Comparison of ENCODE assay signal across 6 cellular contexts in genomic region chr3:58273362-58273761, GRCh38. TPM values are rescaled to one million over a fixed set of nuclear protein-coding genes. Genes with fewer than 3 reads are reported as not detected.
DNase-seq lines count a peak whose midpoint lies in the region; TF ChIP-seq lines count a peak whose summit lies in the region.
"Not testable (repeated sequence)": the region's sequence is repeated elsewhere in the genome, so short reads cannot be mapped to it uniquely, and the experiment has no call there.

No MANE protein-coding gene starts in this region.

- WGBS in SK-N-SH (ENCODE audit: low lambda C conversion rate), result 92% methylated on average over 3 of the region's 3 CpGs
- 85 to 96% (median 89%) methylated on average over 3 of the region's 3 CpGs for whole genome bisulfite sequencing in spleen, 5 donors

- H3K9me2 ChIP-seq in SK-N-SH, result not testable (repeated sequence)

- DNase-seq in CD1c-positive myeloid dendritic cell (ENCODE audit: extremely low spot score) (peak; percentile 9), colonic mucosa (peak; percentile 11)
- not testable (repeated sequence) for DNase-seq in SK-N-SH, spleen
- DNase-seq in activated naive CD4-positive, alpha-beta T cell treated with anti-CD3 and anti-CD28 coated beads, Interleukin-2, amount 10 ng/mL, durations not matched to agents 7 days and 5 days, result peak; percentile 13

- H3K27ac Mint-ChIP-seq in activated naive CD4-positive, alpha-beta T cell treated with anti-CD3 and anti-CD28 coated beads, Interleukin-2, amount 10 ng/mL, durations not matched to agents 7 days and 5 days, result not testable (repeated sequence)

- not testable (repeated sequence) for H3K4me3 Mint-ChIP-seq in activated naive CD4-positive, alpha-beta T cell treated with anti-CD3 and anti-CD28 coated beads, Interleukin-2, amount 10 ng/mL, durations not matched to agents 7 days and 5 days

- H3K9me3 Mint-ChIP-seq in activated naive CD4-positive, alpha-beta T cell treated with anti-CD3 and anti-CD28 coated beads, Interleukin-2, amount 10 ng/mL, durations not matched to agents 7 days and 5 days, result not testable (repeated sequence)

- H3K4me2 ChIP-seq in SK-N-SH, result 0 out of 2 replicates have a peak overlapping the region, but pooled peaks have one; percentile 58

- not testable (repeated sequence) for H3K36me3 Mint-ChIP-seq in activated naive CD4-positive, alpha-beta T cell treated with anti-CD3 and anti-CD28 coated beads, Interleukin-2, amount 10 ng/mL, durations not matched to agents 7 days and 5 days

- H3K4me1 ChIP-seq in HEK293 (ENCODE audit: control insufficient read depth, insufficient read depth, low read length); SK-N-SH (ENCODE audit: control insufficient read depth in 1 of 2, insufficient read depth in 2 of 2, low read depth in 1 of 2, low read length in 1 of 2); colonic mucosa: not testable (repeated sequence)
- H3K4me1 ChIP-seq in spleen, result peaks cover 0 to 33% (median 16%) of the 10 kb centered on the region in 6 donors

- not testable (repeated sequence) for H3K27ac ChIP-seq in HEK293 (ENCODE audit: extremely low read depth, low read depth, low read length); colonic mucosa
- peak overlapping the region in 1 of 2 experiments; percentile 89; a peak in 1 of 4 replicates for H3K27ac ChIP-seq in SK-N-SH (ENCODE audit: low read depth in 2 of 2, low read length in 1 of 2)
- H3K27ac ChIP-seq in spleen, result peak overlapping the region in 5 of 8 donors; percentile 16 to 69 (median 59)

- peaks cover 25% of the 10 kb centered on the region for H3F3A ChIP-seq in SK-N-SH (replicated peaks; ENCODE audit: insufficient read depth)

- POLR2A ChIA-PET in HEK293 (lab: Yijun Ruan, JAX); SK-N-SH (lab: Yijun Ruan, JAX): not testable (repeated sequence)

- H3K4me3 ChIP-seq in HEK293 (ENCODE audit: low read depth, low read length); SK-N-SH (ENCODE audit: low read depth in 2 of 2, low read length in 1 of 2); colonic mucosa; spleen: not testable (repeated sequence)

- TF ChIP-seq RAD21 in SK-N-SH (IDR thresholded peaks at IDR 0.05; ENCODE audit: low read length), result not testable (repeated sequence)

- not testable (repeated sequence) for H3K4me1 Mint-ChIP-seq in activated naive CD4-positive, alpha-beta T cell treated with anti-CD3 and anti-CD28 coated beads, Interleukin-2, amount 10 ng/mL, durations not matched to agents 7 days and 5 days

- not testable (repeated sequence) for H3K9me3 ChIP-seq in HEK293 (ENCODE audit: control insufficient read depth, insufficient read depth, low read depth, low read length); SK-N-SH; colonic mucosa; spleen

- H3K27me3 Mint-ChIP-seq in activated naive CD4-positive, alpha-beta T cell treated with anti-CD3 and anti-CD28 coated beads, Interleukin-2, amount 10 ng/mL, durations not matched to agents 7 days and 5 days, result not testable (repeated sequence)

- not testable (repeated sequence) for H2AFZ ChIP-seq in SK-N-SH (ENCODE audit: low read depth)

- TF ChIP-seq EP300 in SK-N-SH (IDR thresholded peaks at IDR 0.05; ENCODE audit: borderline replicate concordance in 1 of 2, low read depth in 1 of 2, low read length in 1 of 2), result not testable (repeated sequence)

- not testable (repeated sequence) for H3K27me3 ChIP-seq in SK-N-SH (ENCODE audit: insufficient read depth); colonic mucosa; spleen (replicated peaks in 1 of 7)

- CTCF ChIA-PET in HEK293 (lab: Yijun Ruan, JAX); activated naive CD4-positive, alpha-beta T cell treated with anti-CD3 and anti-CD28 coated beads, Interleukin-2, amount 10 ng/mL, durations not matched to agents 7 days and 5 days (lab: Charles Lee): not testable (repeated sequence)
- CTCF ChIA-PET in SK-N-SH (lab: Yijun Ruan, JAX), result interaction anchor here (2.0 kb wide), 1 partner anchor 27 kb away, joined by 5 read pairs; no protein-coding TSS in a partner anchor

- not testable (repeated sequence) for TF ChIP-seq CTCF in HEK293 (tag by site-specific recombination; IDR thresholded peaks at IDR 0.05); SK-N-SH (IDR thresholded peaks at IDR 0.05); colonic mucosa (IDR thresholded peaks at IDR 0.05); spleen (IDR thresholded peaks at IDR 0.05 in 8 of 11, conservative IDR thresholded peaks at IDR 0.05 in 3 of 11)

- H4K20me1 ChIP-seq in SK-N-SH (ENCODE audit: insufficient read depth), result not testable (repeated sequence)

- intact Hi-C loops in colonic mucosa (cut with DNase I); spleen (cut with DNase I; ENCODE audit: low total_unique reads): not testable (repeated sequence)

- not testable (repeated sequence) for TF ChIP-seq POLR2A in spleen (IDR thresholded peaks at IDR 0.05)

- not testable (repeated sequence) for H3K9ac ChIP-seq in SK-N-SH; colonic mucosa (ENCODE audit: low read depth in 2 of 2, low read length in 2 of 2)

- H3K79me2 ChIP-seq in SK-N-SH (ENCODE audit: insufficient read depth), result not testable (repeated sequence)

- H3K36me3 ChIP-seq in HEK293 (ENCODE audit: control insufficient read depth in 2 of 2, insufficient read depth in 1 of 2, low read length in 2 of 2) (peaks cover 0 to 11% of the 10 kb centered on the region in 2 experiments; a peak in 2 of 3 replicates), spleen (peaks cover 0 to 96% (median 48%) of the 10 kb centered on the region in 6 donors)
- not testable (repeated sequence) for H3K36me3 ChIP-seq in SK-N-SH (replicated peaks in 1 of 2; ENCODE audit: control insufficient read depth in 1 of 2, insufficient read depth in 2 of 2, low read length in 1 of 2); colonic mucosa

TF ChIP-seq in HEK293, 187 proteins besides CTCF, POLR2A, EP300 and RAD21:
- TF ChIP-seq ZNF146 (tag by site-specific recombination; IDR thresholded peaks at IDR 0.05), result peak; percentile 76
TF ChIP-seq in HEK293: peak in this region for 1; not testable (repeated sequence) for 186.

RNA-seq across cellular contexts. Expression of gene RPP14, which starts 32.7 kb away (rescaled TPM):
- polyA plus RNA-seq in SK-N-SH (2012; rRNA removed) (8.3 and 9.7 TPM in 2 replicates), spleen (10 to 100 TPM in 1 of 3 donors, 1 to 10 TPM in 2; 6.2 to 12.2 (median 7.1) TPM)
- 9.5 and 11.4 TPM in 2 replicates for polyA plus RNA-seq in SK-N-SH (2012; cell fraction: cytosol; rRNA removed)
- 5.6 and 9.6 TPM in 2 replicates for polyA plus RNA-seq in SK-N-SH (2012; cell fraction: nucleus; rRNA removed)
- total RNA-seq in colonic mucosa (10 to 100 TPM; 17.8 to 19.5 TPM), spleen (10 to 100 TPM; 13.3 to 21.3 (median 16.1) TPM)

RNA-seq across cellular contexts. Expression of gene HTD2, which starts 33.0 kb away (rescaled TPM):
- polyA plus RNA-seq in SK-N-SH (2012; rRNA removed) (3.0 and 5.2 TPM in 2 replicates), spleen (1 to 10 TPM; 2.3 to 5.6 (median 3.6) TPM)
- 5.1 and 6.3 TPM in 2 replicates for polyA plus RNA-seq in SK-N-SH (2012; cell fraction: cytosol; rRNA removed)
- polyA plus RNA-seq in SK-N-SH (2012; cell fraction: nucleus; rRNA removed), result 3.1 and 3.7 TPM in 2 replicates
- total RNA-seq in colonic mucosa (10 to 100 TPM in 1 of 2 donors, 1 to 10 TPM in 1; 9.6 to 13.6 TPM), spleen (10 to 100 TPM in 3 of 7 donors, 1 to 10 TPM in 4; 6.4 to 20.0 (median 8.7) TPM)

RNA-seq across cellular contexts. Expression of gene ABHD6, which starts 35.8 kb away (rescaled TPM):
- polyA plus RNA-seq in SK-N-SH (2012; rRNA removed), result 10.7 and 14.8 TPM in 2 replicates
- polyA plus RNA-seq in SK-N-SH (2012; cell fraction: cytosol; rRNA removed), result 10.0 and 11.4 TPM in 2 replicates
- 9.6 and 11.9 TPM in 2 replicates for polyA plus RNA-seq in SK-N-SH (2012; cell fraction: nucleus; rRNA removed)
- 10 to 100 TPM; 16.5 to 24.5 TPM for total RNA-seq in colonic mucosa
- 10 to 100 TPM; 42.9 to 79.9 (median 59.8) TPM for total RNA-seq in spleen
- 10 to 100 TPM; 17.2 to 39.3 (median 34.9) TPM for polyA plus RNA-seq in spleen

RNA-seq across cellular contexts. Expression of gene PXK, which starts 59.3 kb away (rescaled TPM):
- polyA plus RNA-seq in SK-N-SH (2012; rRNA removed) (8.4 and 9.3 TPM in 2 replicates), spleen (10 to 100 TPM; 19.3 to 25.3 (median 19.9) TPM)
- 9.5 and 9.8 TPM in 2 replicates for polyA plus RNA-seq in SK-N-SH (2012; cell fraction: cytosol; rRNA removed)
- polyA plus RNA-seq in SK-N-SH (2012; cell fraction: nucleus; rRNA removed), result 6.1 and 9.6 TPM in 2 replicates
- total RNA-seq in colonic mucosa (10 to 100 TPM in 1 of 2 donors, 1 to 10 TPM in 1; 9.3 to 11.4 TPM), spleen (10 to 100 TPM; 39.4 to 80.9 (median 56.5) TPM)
